21 cellular contexts compared by ENCODE assay signal in the genomic region with DNA sequence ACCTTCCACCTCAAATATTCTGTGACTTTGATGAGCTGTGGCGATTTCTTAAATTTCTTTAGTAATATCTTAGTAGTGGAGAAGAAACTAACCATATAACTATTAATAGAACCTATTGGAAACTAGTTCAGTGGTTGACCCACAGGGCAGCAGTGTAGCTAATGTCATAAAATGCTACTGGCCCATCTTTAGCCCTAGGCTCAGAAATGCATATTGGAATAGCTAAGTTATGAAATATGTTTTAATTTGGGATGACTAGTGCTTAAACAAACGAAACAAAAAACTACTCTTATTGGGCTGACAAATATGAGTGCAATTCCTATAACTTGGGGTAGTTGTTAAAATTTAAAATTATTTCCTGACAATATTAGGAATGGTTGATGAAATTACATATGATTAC. TPM values are rescaled to one million over a fixed set of nuclear protein-coding genes. Genes with fewer than 3 reads are reported as not detected.
DNase-seq lines count a peak whose midpoint lies in the region; ATAC-seq lines count a peak whose summit lies in the region.
"Had no signal": no experiment of that assay in that cellular context is flagged by ENCODE, and none has a peak within 500 bp of the region (broad histone marks: within the 10 kb centered on the region; RNA-seq: fewer than 3 reads in every experiment).

No MANE protein-coding gene starts in this region.

- H3K27me3 Mint-ChIP-seq in activated T-cell treated with anti-CD3 and anti-CD28 coated beads, Interleukin-2, amount 50 U/mL, for 72 hours (ENCODE audit: low read depth), result no peaks in the 10 kb centered on the region
- H3K27me3 Mint-ChIP-seq in activated T-cell treated with anti-CD3 and anti-CD28 coated beads, Interleukin-2, amount 50 U/mL, for 24 hours, result no peaks in the 10 kb centered on the region
- H3K27me3 Mint-ChIP-seq in T-helper 17 cell (no peaks in the 10 kb centered on the region), naive B cell (no peaks in the 10 kb centered on the region)
- H3K27me3 Mint-ChIP-seq: CD4-positive, alpha-beta memory T cell had no signal

- H3K9me3 Mint-ChIP-seq in activated T-cell treated with anti-CD3 and anti-CD28 coated beads, Interleukin-2, amount 50 U/mL, for 72 hours, result no peaks in the 10 kb centered on the region
- H3K9me3 Mint-ChIP-seq in activated T-cell treated with anti-CD3 and anti-CD28 coated beads, Interleukin-2, amount 50 U/mL, for 24 hours, result no peaks in the 10 kb centered on the region
- no peaks in the 10 kb centered on the region for H3K9me3 Mint-ChIP-seq in naive B cell
- H3K9me3 Mint-ChIP-seq: CD4-positive, alpha-beta memory T cell had no signal

- no peak overlapping the region for H3K4me3 Mint-ChIP-seq in activated T-cell treated with anti-CD3 and anti-CD28 coated beads, Interleukin-2, amount 50 U/mL, for 72 hours
- no peak overlapping the region for H3K4me3 Mint-ChIP-seq in activated T-cell treated with anti-CD3 and anti-CD28 coated beads, Interleukin-2, amount 50 U/mL, for 24 hours
- H3K4me3 Mint-ChIP-seq in T-helper 17 cell, result no peak overlapping the region
- no peak overlapping the region for H3K4me3 Mint-ChIP-seq in naive B cell
- H3K4me3 Mint-ChIP-seq: CD4-positive, alpha-beta memory T cell had no signal

- peak overlapping the region; percentile 58 for H3K27ac Mint-ChIP-seq in activated T-cell treated with anti-CD3 and anti-CD28 coated beads, Interleukin-2, amount 50 U/mL, for 72 hours
- no peak overlapping the region for H3K27ac Mint-ChIP-seq in activated T-cell treated with anti-CD3 and anti-CD28 coated beads, Interleukin-2, amount 50 U/mL, for 24 hours
- peak overlapping the region; percentile 16 for H3K27ac Mint-ChIP-seq in T-helper 17 cell
- H3K27ac Mint-ChIP-seq in naive B cell, result peak overlapping the region in 4 of 6 donors; percentile 6 to 62 (median 22)

- no peaks in the 10 kb centered on the region for H3K9me3 ChIP-seq in T-helper 17 cell (ENCODE audit: control insufficient read depth, low read length, poor library complexity, severe bottlenecking)
- H3K9me3 ChIP-seq: BLaER1 treated with 17β-estradiol and CSF1 and Interleukin-3, amounts not matched to agents 10 nM and 100 nM; SJCRH30 had no signal

- no peak for DNase-seq in activated T-cell treated with anti-CD3 and anti-CD28 coated beads, Interleukin-2, amount 50 U/mL, for 72 hours
- no peak for DNase-seq in activated T-cell treated with anti-CD3 and anti-CD28 coated beads, Interleukin-2, amount 50 U/mL, for 24 hours
- DNase-seq in T-helper 17 cell (no peak), naive B cell (no peak), NCI-H187 treated with DMSO at 0.1 percent for 48 hours (lab: John Stamatoyannopoulos, UW) (no peak), superior temporal gyrus (ENCODE audit: extremely low spot score) (no peak), HCEC 1CT (no peak), cerebellar nuclear complex (lab: John Stamatoyannopoulos, UW) (no peak)
- DNase-seq: ACHN; CD4-positive, alpha-beta memory T cell; DND-41; GF-D8; MM.1S; NCI-H1048; NCI-H1436; NCI-H1930; NCI-H226; NCI-H524; NCI-H774; SJCRH30 had no signal

- peaks cover 32% of the 10 kb centered on the region for H3K4me1 Mint-ChIP-seq in activated T-cell treated with anti-CD3 and anti-CD28 coated beads, Interleukin-2, amount 50 U/mL, for 72 hours (ENCODE audit: low read depth)
- H3K4me1 Mint-ChIP-seq in activated T-cell treated with anti-CD3 and anti-CD28 coated beads, Interleukin-2, amount 50 U/mL, for 24 hours (ENCODE audit: low read depth), result peaks cover 16% of the 10 kb centered on the region
- H3K4me1 Mint-ChIP-seq in T-helper 17 cell (peaks cover 10% of the 10 kb centered on the region), naive B cell (peaks cover 7 to 20% (median 11%) of the 10 kb centered on the region in 3 donors)

- no peak for ATAC-seq in activated T-cell treated with anti-CD3 and anti-CD28 coated beads, Interleukin-2, amount 50 U/mL, for 72 hours (replicated peaks in 1 of 2)
- no peak for ATAC-seq in T-helper 17 cell
- ATAC-seq in naive B cell (ENCODE audit: low read depth in 2 of 2), result no peak

- H3K36me3 Mint-ChIP-seq in activated T-cell treated with anti-CD3 and anti-CD28 coated beads, Interleukin-2, amount 50 U/mL, for 72 hours (ENCODE audit: insufficient read depth in 2 of 2), result peaks cover 0 to 15% of the 10 kb centered on the region in 2 donors
- H3K36me3 Mint-ChIP-seq in activated T-cell treated with anti-CD3 and anti-CD28 coated beads, Interleukin-2, amount 50 U/mL, for 24 hours (ENCODE audit: low read depth), result peaks cover 62% of the 10 kb centered on the region
- H3K36me3 Mint-ChIP-seq in T-helper 17 cell (ENCODE audit: low read depth) (peaks cover 4% of the 10 kb centered on the region), naive B cell (no peaks in the 10 kb centered on the region)

RNA-seq across cellular contexts. Expression of a gene that starts 20.2 kb away (rescaled TPM):
- total RNA-seq in activated T-cell treated with anti-CD3 and anti-CD28 coated beads, Interleukin-2, amount 50 U/mL, for 72 hours, result 10 to 100 TPM; 22.6 to 26.3 TPM
- 10 to 100 TPM; 16.3 to 21.6 TPM for total RNA-seq in T-helper 17 cell
- 1 to 10 TPM; 2.7 to 9.9 (median 7.2) TPM for polyA plus RNA-seq in naive B cell (ENCODE audit: low read depth in 6 of 6)

RNA-seq across cellular contexts. Expression of a gene that starts 30.3 kb away (rescaled TPM):
- under 1 TPM in 1 of 2 donors, not detected in 1; 0.72 TPM for total RNA-seq in activated T-cell treated with anti-CD3 and anti-CD28 coated beads, Interleukin-2, amount 50 U/mL, for 72 hours
- total RNA-seq in T-helper 17 cell, result not detected
- polyA plus RNA-seq in naive B cell (ENCODE audit: low read depth in 6 of 6), result under 1 TPM in 3 of 6 donors, not detected in 3; 0.23 to 0.70 (median 0.28) TPM
- total RNA-seq: CD4-positive, alpha-beta memory T cell had no signal
